Comparison of ENCODE assay signal across 8 cellular contexts in genomic region chr5:43063731-43064171, GRCh38. TPM values are rescaled to one million over a fixed set of nuclear protein-coding genes. Genes with fewer than 3 reads are reported as not detected.
DNase-seq lines count a peak whose midpoint lies in the region; ATAC-seq and TF ChIP-seq lines count a peak whose summit lies in the region.

No MANE protein-coding gene starts in this region.

- peak overlapping the region; percentile 91 for H3K4me3 Mint-ChIP-seq in endodermal cell

- H3K27me3 ChIP-seq in DOHH2 (ENCODE audit: control insufficient read depth, low read length) (no peaks in the 10 kb centered on the region), Peyer's patch (no peaks in the 10 kb centered on the region), endodermal cell (ENCODE audit: control insufficient read depth, insufficient read depth, low read length, poor library complexity, severe bottlenecking) (no peaks in the 10 kb centered on the region), parathyroid adenoma (ENCODE audit: control insufficient read depth, insufficient read depth, low read length) (no peaks in the 10 kb centered on the region)

- peaks cover 36% of the 10 kb centered on the region for H3K79me2 ChIP-seq in DOHH2 (ENCODE audit: control insufficient read depth, low read length)
- peaks cover 18% of the 10 kb centered on the region for H3K79me2 ChIP-seq in parathyroid adenoma

- H3K4me2 ChIP-seq in DOHH2 (ENCODE audit: low read length) (peak overlapping the region; percentile 84), parathyroid adenoma (ENCODE audit: low read length) (peak overlapping the region; percentile 85)

- peaks cover 4% of the 10 kb centered on the region for H3K9me3 Mint-ChIP-seq in endodermal cell

- peaks cover 31% of the 10 kb centered on the region for H3K4me1 Mint-ChIP-seq in endodermal cell

- H3K4me1 ChIP-seq in DOHH2 (ENCODE audit: control insufficient read depth, low read length): peaks cover 23% of the 10 kb centered on the region
- H3K4me1 ChIP-seq in Peyer's patch: peaks cover 0 to 18% (median 7%) of the 10 kb centered on the region in 4 donors
- peaks cover 7% of the 10 kb centered on the region for H3K4me1 ChIP-seq in endodermal cell (ENCODE audit: control insufficient read depth, insufficient read depth, low read length)
- peaks cover 17% of the 10 kb centered on the region for H3K4me1 ChIP-seq in parathyroid adenoma

- H3K36me3 Mint-ChIP-seq in endodermal cell (ENCODE audit: low read depth): peaks cover 5% of the 10 kb centered on the region

- peak overlapping the region; percentile 99 for H3K27ac Mint-ChIP-seq in endodermal cell

- no peak for ATAC-seq in GM21447 (IDR thresholded peaks at IDR 0.05; ENCODE audit: unreplicated experiment)

- H3K9me3 ChIP-seq in DOHH2 (ENCODE audit: control insufficient read depth, insufficient read depth, low read length) (no peaks in the 10 kb centered on the region), Peyer's patch (no peaks in the 10 kb centered on the region), endodermal cell (ENCODE audit: control insufficient read depth, low read length) (peaks cover 4% of the 10 kb centered on the region), parathyroid adenoma (ENCODE audit: control insufficient read depth, low read length) (no peaks in the 10 kb centered on the region)

- no peak overlapping the region for H3K9ac ChIP-seq in endodermal cell (ENCODE audit: extremely low read depth, low read length, poor library complexity, severe bottlenecking)
- no peak overlapping the region for H3K9ac ChIP-seq in parathyroid adenoma

- no peaks in the 10 kb centered on the region for H3K9me2 ChIP-seq in DOHH2 (replicated peaks; ENCODE audit: control insufficient read depth, low read length)

- H3K27me3 Mint-ChIP-seq in endodermal cell (ENCODE audit: insufficient read depth): peaks cover 9% of the 10 kb centered on the region

- TF ChIP-seq CTCF in DOHH2 (IDR thresholded peaks at IDR 0.05; ENCODE audit: low read depth, low read length, poor library complexity, severe bottlenecking) (no peak), Peyer's patch (IDR thresholded peaks at IDR 0.05) (no peak), endodermal cell (conservative IDR thresholded peaks at IDR 0.05) (no peak), parathyroid adenoma (IDR thresholded peaks at IDR 0.05) (no peak)

- H3K36me3 ChIP-seq in DOHH2 (ENCODE audit: control insufficient read depth, low read length) (peaks cover 13% of the 10 kb centered on the region), Peyer's patch (no peaks in the 10 kb centered on the region), endodermal cell (ENCODE audit: control insufficient read depth, insufficient read depth, low read length) (peaks cover under 1% of the 10 kb centered on the region), parathyroid adenoma (ENCODE audit: control insufficient read depth, insufficient read depth, low read length) (no peaks in the 10 kb centered on the region)

- TF ChIP-seq POLR2A in Peyer's patch (IDR thresholded peaks at IDR 0.05): no peak
- no peak for TF ChIP-seq POLR2A in erythroblast (IDR thresholded peaks at IDR 0.05; ENCODE audit: low read length)

- H4K20me1 ChIP-seq in DOHH2 (ENCODE audit: control insufficient read depth, insufficient read depth, low read depth, low read length): no peaks in the 10 kb centered on the region

- H3K27ac ChIP-seq in DOHH2 (ENCODE audit: low read depth, low read length): no peak overlapping the region
- peak overlapping the region in 3 of 4 donors; percentile 94 to 99 (median 99) for H3K27ac ChIP-seq in Peyer's patch
- no peak overlapping the region for H3K27ac ChIP-seq in endodermal cell (ENCODE audit: low read depth, low read length)
- H3K27ac ChIP-seq in parathyroid adenoma: peak overlapping the region; percentile 99

- WGBS in endodermal cell (ENCODE audit: insufficient coverage in 1 of 2, insufficient read length in 1 of 2), 2 experiments: 84 to 90% methylated on average over 10 to 12 of the region's 12 CpGs

- DNase-seq in Peyer's patch (no peak), endodermal cell (peak; percentile 76), mucosa of gallbladder (ENCODE audit: low spot score) (no peak), erythroblast (lab: John Stamatoyannopoulos, UW) (no peak)
- DNase-seq in stimulated activated CD4-positive, alpha-beta T cell treated with anti-CD3 and anti-CD28 coated beads, Interleukin-1b, Interleukin-23, amount 100 ng/mL, for 48 hours: no peak

- peaks cover 3% of the 10 kb centered on the region; the same call in 1 of the 2 replicates for H3F3A ChIP-seq in DOHH2 (ENCODE audit: control insufficient read depth, insufficient read depth)

- H3K4me3 ChIP-seq in DOHH2 (ENCODE audit: low read length) (peak overlapping the region; percentile 90), Peyer's patch (no peak overlapping the region), endodermal cell (ENCODE audit: low read length) (peak overlapping the region; percentile 95), parathyroid adenoma (ENCODE audit: low read depth, low read length) (no peak overlapping the region)

- H2AFZ ChIP-seq in parathyroid adenoma: peak overlapping the region; percentile 80

RNA-seq across cellular contexts. Expression of gene ANXA2R, which starts 23.6 kb away (rescaled TPM):
- total RNA-seq in Peyer's patch (10 to 100 TPM in 1 of 4 donors, 1 to 10 TPM in 3; 3.9 to 18.2 (median 5.8) TPM), endodermal cell (under 1 TPM; 0.73 to 0.97 TPM), mucosa of gallbladder (2.8 TPM)
- polyA plus RNA-seq in endodermal cell (2013, experiment 1 of 2): 1.5 TPM
- 0.91 TPM for polyA plus RNA-seq in endodermal cell (2013, experiment 2 of 2)

RNA-seq across cellular contexts. Expression of gene ZNF131, which starts 57.0 kb away (rescaled TPM):
- total RNA-seq in Peyer's patch (10 to 100 TPM; 18.2 to 65.2 (median 28.0) TPM), endodermal cell (10 to 100 TPM; 36.9 to 44.3 TPM), mucosa of gallbladder (22.8 TPM)
- polyA plus RNA-seq in endodermal cell (2013, experiment 1 of 2): 37.5 TPM
- 39.8 TPM for polyA plus RNA-seq in endodermal cell (2013, experiment 2 of 2)

Comparison
In these comparisons a context has a peak if more than half of its experiments do, and no peak if none do; other contexts are left out.
1. H3K27ac ChIP-seq: peak in Peyer's patch (3 of 4) and parathyroid adenoma (single experiment); none in DOHH2 (single experiment) and endodermal cell (single experiment).
2. H3K4me3 ChIP-seq: peak in DOHH2 (single experiment) and endodermal cell (single experiment); none in Peyer's patch (0 of 4) and parathyroid adenoma (single experiment).